ENCODE assay signal across 8 cellular contexts in genomic region chr11:68855205-68855978, GRCh38. TPM values are rescaled to one million over a fixed set of nuclear protein-coding genes. Genes with fewer than 3 reads are reported as not detected.
A peak's percentile ranks its signal among the peaks of the same experiment; 100 is the strongest.
DNase-seq lines count a peak whose midpoint lies in the region; ATAC-seq, FAIRE-seq and TF ChIP-seq lines count a peak whose summit lies in the region.

No MANE protein-coding gene starts in this region.

- no peak overlapping the region for H3K27ac ChIP-seq in OCI-LY7 (ENCODE audit: low read depth, low read length, poor library complexity, severe bottlenecking)
- H3K27ac ChIP-seq in kidney (ENCODE audit: low read depth in 2 of 2, low read length in 2 of 2) = peak overlapping the region; percentile 22 to 53

- intact Hi-C loops in OCI-LY7 (cut with micrococcal nuclease; ENCODE audit: unreplicated experiment) = no loop called here
- intact Hi-C loops in kidney (cut with DNase I) = no loop called here

- ATAC-seq in stimulated activated naive CD8-positive, alpha-beta T cell treated with anti-CD3 and anti-CD28 coated beads, Interleukin-15, Interleukin-2, amounts not matched to agents 100 U/mL and 50 U/mL, for 24 hours = peak; percentile 76
- no peak for ATAC-seq in GM21529 (IDR thresholded peaks at IDR 0.05; ENCODE audit: unreplicated experiment)
- ATAC-seq in GM18868 (IDR thresholded peaks at IDR 0.05; ENCODE audit: unreplicated experiment) = no peak

- H3K9me2 ChIP-seq in OCI-LY7 (ENCODE audit: insufficient read depth, low read length) = no peaks in the 10 kb centered on the region

- H3K36me3 ChIP-seq in OCI-LY7 (ENCODE audit: insufficient read depth, low read length) = no peaks in the 10 kb centered on the region
- H3K36me3 ChIP-seq in kidney (ENCODE audit: control insufficient read depth in 1 of 2, insufficient read depth in 2 of 2, low read length in 2 of 2) = no peaks in the 10 kb centered on the region

- H3K4me1 ChIP-seq in OCI-LY7 (ENCODE audit: insufficient read depth, low read length, poor library complexity, severe bottlenecking) (no peaks in the 10 kb centered on the region), kidney (ENCODE audit: control insufficient read depth in 1 of 2, insufficient read depth in 1 of 2, low read depth in 1 of 2, low read length in 2 of 2) (peaks cover 4 to 6% of the 10 kb centered on the region in 2 donors)

- CTCF ChIA-PET in OCI-LY7 (lab: Charles Lee; ENCODE audit: unreplicated experiment) = no interaction called here

- FAIRE-seq in kidney (lab: Jason Lieb, UNC) = no peak

- no TSS peak for BruUV-seq in OCI-LY7 (replicated peaks; lab: Mats Ljungman, UMichigan)

- TF ChIP-seq CTCF in OCI-LY7 (conservative IDR thresholded peaks at IDR 0.05; ENCODE audit: low read length) (no peak), cardiac fibroblast (IDR thresholded peaks at IDR 0.05; ENCODE audit: low read depth, low read length) (no peak), kidney (IDR thresholded peaks at IDR 0.05; ENCODE audit: borderline replicate concordance, extremely low read depth, insufficient read depth) (no peak)

- H3K4me2 ChIP-seq in OCI-LY7 (ENCODE audit: low read length) = 0 out of 2 replicates have a peak overlapping the region, but pooled peaks have one; percentile 2

- H3K4me3 ChIP-seq in OCI-LY7 (ENCODE audit: low read depth, low read length, poor library complexity, severe bottlenecking) (peak overlapping the region; percentile 24), cardiac fibroblast (replicated peaks in 1 of 2; ENCODE audit: low read depth in 2 of 2, low read length in 2 of 2) (peak overlapping the region; percentile 43 to 48), kidney (ENCODE audit: low read length in 2 of 2) (peak overlapping the region; percentile 42 to 54)

- POLR2A ChIA-PET in OCI-LY7 (lab: Charles Lee) = no interaction called here

- H3K9ac ChIP-seq in kidney (ENCODE audit: low read length in 2 of 2) = peak overlapping the region; percentile 32 to 41

- H4K20me1 ChIP-seq in OCI-LY7 (ENCODE audit: insufficient read depth, low read length) = no peaks in the 10 kb centered on the region

- H3K79me2 ChIP-seq in OCI-LY7 (ENCODE audit: insufficient read depth, low read depth, low read length) = no peaks in the 10 kb centered on the region

- DNase-seq in GM03348 (ENCODE audit: low spot score) = peak; percentile 82
- DNase-seq in OCI-LY7 (ENCODE audit: low spot score) = no peak
- peak; percentile 13 to 41 for DNase-seq in cardiac fibroblast (ENCODE audit: low read depth in 2 of 2)
- peak; percentile 80 for DNase-seq in kidney
- DNase-seq in stimulated activated naive CD8-positive, alpha-beta T cell treated with anti-CD3 and anti-CD28 coated beads, Interleukin-15, Interleukin-2, amounts not matched to agents 100 U/mL and 50 U/mL, for 24 hours = peak; percentile 36
- no peak for DNase-seq in NCI-H187 treated with DMSO at 0.1 percent for 48 hours (lab: John Stamatoyannopoulos, UW)

- no peak overlapping the region for H2AFZ ChIP-seq in OCI-LY7 (ENCODE audit: low read length)

- H3K9me3 ChIP-seq in OCI-LY7 (ENCODE audit: low read length) (no peaks in the 10 kb centered on the region), kidney (ENCODE audit: control insufficient read depth in 1 of 2, low read length in 2 of 2) (no peaks in the 10 kb centered on the region)

RNA-seq across cellular contexts. Expression of gene CPT1A, which starts 13.7 kb away (rescaled TPM):
- 5.5 and 7.0 TPM in 2 replicates for total RNA-seq in OCI-LY7 (2014; rRNA removed; shearing (Covaris generic))
- total RNA-seq in OCI-LY7 (2022) (17.2 and 19.8 TPM in 2 replicates), kidney (61.5 TPM)
- 51.3 TPM for polyA plus RNA-seq in kidney (ENCODE audit: insufficient read depth, low read depth, low replicate concordance)

RNA-seq across cellular contexts. Expression of gene MRPL21, which starts 48.2 kb away (rescaled TPM):
- 48.3 and 75.0 TPM in 2 replicates for total RNA-seq in OCI-LY7 (2014; rRNA removed; shearing (Covaris generic))
- total RNA-seq in OCI-LY7 (2022) (50.4 and 68.3 TPM in 2 replicates), kidney (45.0 TPM)
- polyA plus RNA-seq in kidney (ENCODE audit: insufficient read depth, low read depth, low replicate concordance) = 147 TPM

RNA-seq across cellular contexts. Expression of gene IGHMBP2, which starts 48.3 kb away (rescaled TPM):
- 17.5 and 27.3 TPM in 2 replicates for total RNA-seq in OCI-LY7 (2014; rRNA removed; shearing (Covaris generic))
- total RNA-seq in OCI-LY7 (2022) (35.2 and 37.9 TPM in 2 replicates), kidney (19.6 TPM)
- polyA plus RNA-seq in kidney (ENCODE audit: insufficient read depth, low read depth, low replicate concordance) = 8.8 TPM

Comparison
In these comparisons a context has a peak if more than half of its experiments do, and no peak if none do; other contexts are left out.
1. DNase-seq: peak in GM03348 (single experiment), cardiac fibroblast (2 of 2), kidney (single experiment) and stimulated activated naive CD8-positive, alpha-beta T cell treated with anti-CD3 and anti-CD28 coated beads, Interleukin-15, Interleukin-2, amounts not matched to agents 100 U/mL and 50 U/mL, for 24 hours (single experiment); none in OCI-LY7 (single experiment) and NCI-H187 treated with DMSO at 0.1 percent for 48 hours (single experiment).
2. Peak in every context shown above with its lines, with median percentiles within 50 percentile points of each other: H3K4me3 ChIP-seq.